ENCODE assay signal across 8 cellular contexts in the genomic region with DNA sequence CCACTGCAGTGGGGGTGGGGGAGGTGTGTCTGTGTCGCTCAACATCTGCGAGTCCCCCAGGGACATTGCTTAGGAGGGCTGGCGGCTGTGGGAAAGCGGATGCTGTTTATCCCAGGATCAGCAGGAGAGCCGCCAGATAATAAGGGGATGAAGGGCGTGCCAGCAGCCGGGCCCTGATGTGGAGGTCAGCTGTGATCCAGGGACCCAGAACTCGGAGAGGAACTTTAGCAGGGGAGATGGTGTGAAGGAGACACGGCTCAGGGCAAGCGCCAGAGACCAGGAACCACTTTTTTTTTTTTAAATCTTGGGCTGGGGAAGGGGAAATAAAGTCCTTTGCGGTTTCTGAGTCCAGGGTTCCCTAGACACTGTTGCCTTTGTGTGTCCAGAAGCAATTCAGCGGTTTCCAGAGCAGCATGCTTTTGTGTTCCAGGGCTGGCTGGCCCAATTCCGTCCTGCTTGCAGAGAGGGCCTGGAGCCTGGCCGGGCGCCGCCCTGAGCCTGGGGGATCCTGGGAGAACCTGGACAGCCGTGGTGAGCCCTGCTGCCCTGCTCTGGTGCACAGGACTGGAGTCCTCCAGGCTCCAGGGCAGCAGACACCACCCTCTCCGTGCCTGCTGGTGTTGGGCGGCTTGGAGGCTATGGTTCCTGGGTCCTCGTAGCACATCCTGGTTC. TPM values are rescaled to one million over a fixed set of nuclear protein-coding genes. Genes with fewer than 3 reads are reported as not detected.
DNase-seq lines count a peak whose midpoint lies in the region; TF ChIP-seq lines count a peak whose summit lies in the region.

A gene with protein sequence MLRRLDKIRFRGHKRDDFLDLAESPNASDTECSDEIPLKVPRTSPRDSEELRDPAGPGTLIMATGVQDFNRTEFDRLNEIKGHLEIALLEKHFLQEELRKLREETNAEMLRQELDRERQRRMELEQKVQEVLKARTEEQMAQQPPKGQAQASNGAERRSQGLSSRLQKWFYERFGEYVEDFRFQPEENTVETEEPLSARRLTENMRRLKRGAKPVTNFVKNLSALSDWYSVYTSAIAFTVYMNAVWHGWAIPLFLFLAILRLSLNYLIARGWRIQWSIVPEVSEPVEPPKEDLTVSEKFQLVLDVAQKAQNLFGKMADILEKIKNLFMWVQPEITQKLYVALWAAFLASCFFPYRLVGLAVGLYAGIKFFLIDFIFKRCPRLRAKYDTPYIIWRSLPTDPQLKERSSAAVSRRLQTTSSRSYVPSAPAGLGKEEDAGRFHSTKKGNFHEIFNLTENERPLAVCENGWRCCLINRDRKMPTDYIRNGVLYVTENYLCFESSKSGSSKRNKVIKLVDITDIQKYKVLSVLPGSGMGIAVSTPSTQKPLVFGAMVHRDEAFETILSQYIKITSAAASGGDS (plus strand): TSS at position 557 of the 672 bp plus-strand sequence. CDS start 6,414 bp downstream, outside the sequence.

- no peaks in the 10 kb centered on the region for H3K36me3 Mint-ChIP-seq in activated CD4-positive, alpha-beta T cell treated with anti-CD3 and anti-CD28 coated beads, Interleukin-2, amount 10 ng/mL, durations not matched to agents 24 days and 14 days (ENCODE audit: low read depth)

- peaks cover 4% of the 10 kb centered on the region for H3K4me1 Mint-ChIP-seq in activated CD4-positive, alpha-beta T cell treated with anti-CD3 and anti-CD28 coated beads, Interleukin-2, amount 10 ng/mL, durations not matched to agents 24 days and 14 days

- H3K27me3 ChIP-seq in kidney epithelial cell (ENCODE audit: control insufficient read depth, insufficient read depth, low read length) = no peaks in the 10 kb centered on the region

- H3K27ac ChIP-seq in angular gyrus (ENCODE audit: low read depth, low read length) = peak within 1 kb of the TSS; percentile 62

- H3K9me3 Mint-ChIP-seq in activated CD4-positive, alpha-beta T cell treated with anti-CD3 and anti-CD28 coated beads, Interleukin-2, amount 10 ng/mL, durations not matched to agents 24 days and 14 days = no peaks in the 10 kb centered on the region

- TF ChIP-seq CTCF in kidney epithelial cell (IDR thresholded peaks at IDR 0.05; ENCODE audit: insufficient read depth, low read length, poor library complexity, severe bottlenecking) = no peak

- no peak within 1 kb of the TSS for H3K27ac Mint-ChIP-seq in activated CD4-positive, alpha-beta T cell treated with anti-CD3 and anti-CD28 coated beads, Interleukin-2, amount 10 ng/mL, durations not matched to agents 24 days and 14 days

- intact Hi-C loops in activated CD4-positive, alpha-beta T cell treated with anti-CD3 and anti-CD28 coated beads, Interleukin-2, amount 10 ng/mL, durations not matched to agents 24 days and 14 days (cut with micrococcal nuclease) = no loop called here

- no peak within 1 kb of the TSS for H3K4me3 ChIP-seq in kidney epithelial cell (ENCODE audit: low read depth, low read length)

- H3K36me3 ChIP-seq in kidney epithelial cell (ENCODE audit: control insufficient read depth, insufficient read depth, low read length) = no peaks in the 10 kb centered on the region

- no peak for DNase-seq in activated CD4-positive, alpha-beta T cell treated with anti-CD3 and anti-CD28 coated beads, Interleukin-2, amount 10 ng/mL, durations not matched to agents 24 days and 14 days
- DNase-seq in activated CD4-positive, alpha-beta T cell treated with anti-CD3 and anti-CD28 coated beads, Interleukin-2, amount 50 U/mL, for 4 hours = no peak
- DNase-seq in kidney epithelial cell (ENCODE audit: low read depth) (no peak), superior temporal gyrus (ENCODE audit: extremely low spot score) (peak; percentile 63), NAMALWA (ENCODE audit: low spot score) (no peak), kidney glomerular epithelial cell (lab: John Stamatoyannopoulos, UW) (no peak)
- DNase-seq in activated CD8-positive, alpha-beta memory T cell treated with anti-CD3 and anti-CD28 coated beads, Interleukin-2, amount 50 U/mL, for 4 hours = no peak

- no peak within 1 kb of the TSS for H3K4me3 Mint-ChIP-seq in activated CD4-positive, alpha-beta T cell treated with anti-CD3 and anti-CD28 coated beads, Interleukin-2, amount 10 ng/mL, durations not matched to agents 24 days and 14 days

- no peaks in the 10 kb centered on the region for H3K27me3 Mint-ChIP-seq in activated CD4-positive, alpha-beta T cell treated with anti-CD3 and anti-CD28 coated beads, Interleukin-2, amount 10 ng/mL, durations not matched to agents 24 days and 14 days

RNA-seq across cellular contexts. Expression of the gene that starts here (rescaled TPM):
- total RNA-seq in activated CD4-positive, alpha-beta T cell treated with anti-CD3 and anti-CD28 coated beads, Interleukin-2, amount 10 ng/mL, durations not matched to agents 24 days and 14 days = 63.8 and 66.1 TPM in 2 replicates
- 23.8 and 30.4 TPM in 2 replicates for total RNA-seq in kidney epithelial cell
